ENCODE assay signal across 10 cellular contexts in the genomic region with DNA sequence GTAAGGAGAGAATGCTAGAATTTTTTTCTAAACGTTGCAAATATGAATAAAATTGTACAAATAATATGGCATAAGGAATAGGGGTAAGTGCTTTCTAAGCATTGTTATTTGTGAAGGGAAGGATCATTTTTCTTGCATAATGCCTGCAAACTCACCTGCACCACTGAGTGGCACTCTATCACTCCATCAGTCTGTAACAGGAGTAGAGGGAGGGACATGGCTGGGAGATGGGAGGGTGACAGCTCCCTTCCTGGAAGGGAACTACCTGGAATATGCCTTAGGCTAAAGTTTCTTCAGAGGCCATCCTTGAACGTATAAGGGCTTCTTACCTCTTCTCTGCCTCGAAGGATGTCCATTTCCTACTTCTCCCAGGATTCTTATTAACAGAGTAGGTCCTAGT. TPM values are rescaled to one million over a fixed set of nuclear protein-coding genes. Genes with fewer than 3 reads are reported as not detected.
DNase-seq lines count a peak whose midpoint lies in the region; ATAC-seq and TF ChIP-seq lines count a peak whose summit lies in the region.
"Had no signal": no experiment of that assay in that cellular context is flagged by ENCODE, and none has a peak within 500 bp of the region (broad histone marks: within the 10 kb centered on the region; RNA-seq: fewer than 3 reads in every experiment).

No MANE protein-coding gene starts in this region.

- peaks cover 4 to 12% of the 10 kb centered on the region in 2 donors for H3K9me3 Mint-ChIP-seq in natural killer cell

- H3K4me1 ChIP-seq in iPS DF 6.9 (ENCODE audit: control insufficient read depth, insufficient read depth, low read length): no peaks in the 10 kb centered on the region

- WGBS in iPS DF 6.9 (ENCODE audit: insufficient coverage, insufficient read length): no CpG with 5 or more reads among the region's 3 CpGs

- TF ChIP-seq CTCF in natural killer cell (IDR thresholded peaks at IDR 0.05): no peak

- H3K4me3 Mint-ChIP-seq in natural killer cell: no peak overlapping the region
- H3K4me3 Mint-ChIP-seq: B cell had no signal

- no peaks in the 10 kb centered on the region for H3K27me3 Mint-ChIP-seq in natural killer cell (ENCODE audit: low read depth in 2 of 2)
- H3K27me3 Mint-ChIP-seq: B cell had no signal

- no peaks in the 10 kb centered on the region for H3K9me3 ChIP-seq in iPS DF 6.9 (ENCODE audit: control insufficient read depth, insufficient read depth, low read length)

- H3K4me3 ChIP-seq in iPS DF 6.9 (ENCODE audit: low read length): no peak overlapping the region
- H3K4me3 ChIP-seq: skin epidermis had no signal

- DNase-seq in A172 (ENCODE audit: low spot score): peak; percentile 28
- DNase-seq in HS-27A (ENCODE audit: low read depth): peak; percentile 9
- peak; percentile 21 for DNase-seq in OCI-M1 (lab: John Stamatoyannopoulos, UW)
- DNase-seq in iPS DF 6.9 (ENCODE audit: low read depth, low spot score): peak; percentile 35
- no peak for DNase-seq in activated effector memory CD4-positive, alpha-beta T cell treated with Interleukin-2 at 50 U/mL for 16 hours
- no peak for DNase-seq in retina
- DNase-seq in pons (ENCODE audit: low spot score): no peak
- no peak for DNase-seq in natural killer cell

- ATAC-seq in natural killer cell: no peak

- H3K36me3 Mint-ChIP-seq in natural killer cell: no peaks in the 10 kb centered on the region

- intact Hi-C loops in natural killer cell (cut with micrococcal nuclease): no loop called here

- no peak overlapping the region for H3K27ac ChIP-seq in iPS DF 6.9 (ENCODE audit: low read length)

- H3K36me3 ChIP-seq in iPS DF 6.9 (ENCODE audit: control insufficient read depth, insufficient read depth, low read length): no peaks in the 10 kb centered on the region

- H3K27me3 ChIP-seq in iPS DF 6.9 (ENCODE audit: control insufficient read depth, insufficient read depth, low read length): no peaks in the 10 kb centered on the region

- no peaks in the 10 kb centered on the region for H3K4me1 Mint-ChIP-seq in natural killer cell
- H3K4me1 Mint-ChIP-seq: B cell had no signal

- H3K27ac Mint-ChIP-seq in natural killer cell: no peak overlapping the region
- H3K27ac Mint-ChIP-seq: B cell had no signal

RNA-seq across cellular contexts. Expression of a gene that starts 3.0 kb away (rescaled TPM):
- total RNA-seq in A172 (2014; rRNA removed; shearing (Covaris generic)): 1.3 and 1.5 TPM in 2 replicates
- not detected for total RNA-seq in natural killer cell
- total RNA-seq: B cell had no signal

Comparison
In these comparisons a context has a peak if more than half of its experiments do, and no peak if none do; other contexts are left out.
1. DNase-seq: peak in A172 (single experiment), HS-27A (single experiment), OCI-M1 (single experiment) and iPS DF 6.9 (single experiment); none in activated effector memory CD4-positive, alpha-beta T cell treated with Interleukin-2 at 50 U/mL for 16 hours (single experiment), retina (single experiment), pons (single experiment) and natural killer cell (single experiment).